In genomic region chr14:99194736-99195135, GRCh38 we compare ENCODE assay signal across 14 cellular contexts.
DNase-seq lines count a peak whose midpoint lies in the region; ATAC-seq and TF ChIP-seq lines count a peak whose summit lies in the region.
"Had no signal": no experiment of that assay in that cellular context is flagged by ENCODE, and none has a peak within 500 bp of the region (broad histone marks: within the 10 kb centered on the region; RNA-seq: fewer than 3 reads in every experiment).

No MANE protein-coding gene starts in this region.

- ATAC-seq in stimulated activated naive CD8-positive, alpha-beta T cell treated with anti-CD3 and anti-CD28 coated beads, Interleukin-15, Interleukin-2, amounts not matched to agents 100 U/mL and 50 U/mL, for 24 hours, result no peak
- ATAC-seq in WTC11, result no peak
- no peak for ATAC-seq in stimulated activated naive CD8-positive, alpha-beta T cell treated with anti-CD3 and anti-CD28 coated beads, Interleukin-15, amount 100 ng/mL, for 72 hours
- ATAC-seq in HG03095 (IDR thresholded peaks at IDR 0.05; ENCODE audit: unreplicated experiment), result no peak

- H3K4me3 Mint-ChIP-seq in stimulated activated naive CD8-positive, alpha-beta T cell treated with anti-CD3 and anti-CD28 coated beads, Interleukin-15, Interleukin-2, amounts not matched to agents 100 ng/mL and 50 ng/mL, for 24 hours, result peak overlapping the region; percentile 31
- H3K4me3 Mint-ChIP-seq in WTC11 (no peak overlapping the region), chondrocyte (ENCODE audit: unreplicated experiment) (no peak overlapping the region)
- peak overlapping the region; percentile 50 to 89 for H3K4me3 Mint-ChIP-seq in stimulated activated naive CD8-positive, alpha-beta T cell treated with anti-CD3 and anti-CD28 coated beads, Interleukin-15, amount 100 ng/mL, for 72 hours

- H3K9me3 Mint-ChIP-seq in stimulated activated naive CD8-positive, alpha-beta T cell treated with anti-CD3 and anti-CD28 coated beads, Interleukin-15, Interleukin-2, amounts not matched to agents 100 ng/mL and 50 ng/mL, for 24 hours, result no peaks in the 10 kb centered on the region
- H3K9me3 Mint-ChIP-seq in WTC11 (no peaks in the 10 kb centered on the region), chondrocyte (ENCODE audit: low read depth) (no peaks in the 10 kb centered on the region)
- no peaks in the 10 kb centered on the region for H3K9me3 Mint-ChIP-seq in stimulated activated naive CD8-positive, alpha-beta T cell treated with anti-CD3 and anti-CD28 coated beads, Interleukin-15, amount 100 ng/mL, for 72 hours

- CTCF ChIA-PET in WTC11 (lab: Charles Lee), result interaction anchor here (2.3 kb wide), 1 partner anchor 72 kb away, joined by 6 read pairs; no protein-coding TSS in a partner anchor

- H3K36me3 Mint-ChIP-seq in stimulated activated naive CD8-positive, alpha-beta T cell treated with anti-CD3 and anti-CD28 coated beads, Interleukin-15, Interleukin-2, amounts not matched to agents 100 ng/mL and 50 ng/mL, for 24 hours (ENCODE audit: low read depth), result peaks cover 22% of the 10 kb centered on the region
- H3K36me3 Mint-ChIP-seq in WTC11 (no peaks in the 10 kb centered on the region), chondrocyte (ENCODE audit: low read depth) (peaks cover 2% of the 10 kb centered on the region)

- TF ChIP-seq CTCF in WTC11 (IDR thresholded peaks at IDR 0.05) (no peak), chondrocyte (IDR thresholded peaks at IDR 0.05) (no peak)

- H3K4me1 Mint-ChIP-seq in stimulated activated naive CD8-positive, alpha-beta T cell treated with anti-CD3 and anti-CD28 coated beads, Interleukin-15, Interleukin-2, amounts not matched to agents 100 ng/mL and 50 ng/mL, for 24 hours (ENCODE audit: low read depth), result peaks cover 100% of the 10 kb centered on the region
- peaks cover 47% of the 10 kb centered on the region for H3K4me1 Mint-ChIP-seq in WTC11
- H3K4me1 Mint-ChIP-seq in chondrocyte (ENCODE audit: low read depth), result peaks cover 15% of the 10 kb centered on the region
- peaks cover 100% of the 10 kb centered on the region for H3K4me1 Mint-ChIP-seq in stimulated activated naive CD8-positive, alpha-beta T cell treated with anti-CD3 and anti-CD28 coated beads, Interleukin-15, amount 100 ng/mL, for 72 hours

- DNase-seq in stimulated activated naive CD8-positive, alpha-beta T cell treated with anti-CD3 and anti-CD28 coated beads, Interleukin-15, Interleukin-2, amounts not matched to agents 100 U/mL and 50 U/mL, for 24 hours, result no peak
- DNase-seq in WTC11 (ENCODE audit: low spot score), result no peak
- DNase-seq in chondrocyte (ENCODE audit: low spot score), result peak; percentile 43
- no peak for DNase-seq in stimulated activated naive CD8-positive, alpha-beta T cell treated with anti-CD3 and anti-CD28 coated beads, Interleukin-15, amount 100 ng/mL, for 72 hours
- no peak for DNase-seq in T-helper 9 cell
- no peak for DNase-seq in NCI-H1105 treated with DMSO at 0.1 percent for 48 hours (lab: John Stamatoyannopoulos, UW)
- DNase-seq: cortex of kidney, KG1, NCI-H2171 treated with DMSO at 0.1 percent for 48 hours, NCI-H524 treated with DMSO at 0.1 percent for 48 hours, occipital lobe, transverse colon had no signal

- H3K27me3 Mint-ChIP-seq in stimulated activated naive CD8-positive, alpha-beta T cell treated with anti-CD3 and anti-CD28 coated beads, Interleukin-15, Interleukin-2, amounts not matched to agents 100 ng/mL and 50 ng/mL, for 24 hours, result no peaks in the 10 kb centered on the region
- no peaks in the 10 kb centered on the region for H3K27me3 Mint-ChIP-seq in WTC11 (ENCODE audit: low read depth)
- peaks cover 50% of the 10 kb centered on the region for H3K27me3 Mint-ChIP-seq in chondrocyte (ENCODE audit: low read depth)
- no peaks in the 10 kb centered on the region for H3K27me3 Mint-ChIP-seq in stimulated activated naive CD8-positive, alpha-beta T cell treated with anti-CD3 and anti-CD28 coated beads, Interleukin-15, amount 100 ng/mL, for 72 hours

- peak overlapping the region; percentile 96 for H3K27ac Mint-ChIP-seq in stimulated activated naive CD8-positive, alpha-beta T cell treated with anti-CD3 and anti-CD28 coated beads, Interleukin-15, Interleukin-2, amounts not matched to agents 100 ng/mL and 50 ng/mL, for 24 hours
- H3K27ac Mint-ChIP-seq in WTC11 (peak overlapping the region; percentile 54), chondrocyte (ENCODE audit: unreplicated experiment) (no peak overlapping the region)
- H3K27ac Mint-ChIP-seq in stimulated activated naive CD8-positive, alpha-beta T cell treated with anti-CD3 and anti-CD28 coated beads, Interleukin-15, amount 100 ng/mL, for 72 hours, result peak overlapping the region; percentile 51 to 75

- POLR2A ChIA-PET in WTC11 (lab: Charles Lee), result no interaction called here

TF ChIP-seq in WTC11, 78 proteins besides CTCF, POLR2A, EP300 and RAD21:
- no peak for TF ChIP-seq HMGXB4 (CRISPR knock-in tag; IDR thresholded peaks at IDR 0.05)
- no peak for TF ChIP-seq ARID4B (CRISPR knock-in tag; IDR thresholded peaks at IDR 0.05; ENCODE audit: borderline replicate concordance)

Comparison
In these comparisons a context has a peak if more than half of its experiments do, and no peak if none do; other contexts are left out.
1. H3K4me3 Mint-ChIP-seq: peak in stimulated activated naive CD8-positive, alpha-beta T cell treated with anti-CD3 and anti-CD28 coated beads, Interleukin-15, Interleukin-2, amounts not matched to agents 100 ng/mL and 50 ng/mL, for 24 hours (single experiment) and stimulated activated naive CD8-positive, alpha-beta T cell treated with anti-CD3 and anti-CD28 coated beads, Interleukin-15, amount 100 ng/mL, for 72 hours (2 of 2); none in WTC11 (single experiment) and chondrocyte (single experiment).